ENCODE assay signal across 10 cellular contexts in the genomic region with DNA sequence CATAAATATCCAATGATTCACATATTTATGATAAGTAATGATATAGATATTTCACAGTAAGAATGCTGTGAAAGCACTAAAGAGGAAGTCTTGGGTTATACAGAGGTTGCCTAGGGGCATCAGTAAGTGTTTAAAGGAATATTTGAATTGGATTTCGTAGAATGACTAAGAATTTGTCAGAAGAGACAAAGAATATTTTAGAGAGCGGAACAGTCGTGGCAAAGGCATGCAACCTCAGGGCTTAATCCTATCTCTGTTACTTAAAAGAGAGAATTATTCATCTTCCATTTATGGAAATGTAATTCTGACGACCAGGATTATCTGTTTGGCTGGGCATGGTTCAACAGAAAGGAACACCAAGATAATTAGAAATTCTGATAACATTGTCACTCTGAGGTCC.
DNase-seq lines count a peak whose midpoint lies in the region; ATAC-seq and TF ChIP-seq lines count a peak whose summit lies in the region.
"Had no signal": no experiment of that assay in that cellular context is flagged by ENCODE, and none has a peak within 500 bp of the region (broad histone marks: within the 10 kb centered on the region; RNA-seq: fewer than 3 reads in every experiment).

No MANE protein-coding gene starts in this region.

- CTCF ChIA-PET in HEK293T (lab: Yijun Ruan, JAX), result no interaction called here

- POLR2A ChIA-PET in HEK293T (lab: Yijun Ruan, JAX), result no interaction called here

- DNase-seq in AML-193 (lab: John Stamatoyannopoulos, UW) (peak; percentile 31 to 40), M059J (ENCODE audit: low read depth) (peak; percentile 94), adipocyte (ENCODE audit: low read depth) (peak; percentile 50), foreskin melanocyte (peak; percentile 86), HEK293T (ENCODE audit: extremely low spot score) (no peak), NCI-H526 treated with DMSO at 0.1 percent for 48 hours (lab: John Stamatoyannopoulos, UW) (no peak)
- DNase-seq in activated CD4-positive, alpha-beta T cell treated with anti-CD3 and anti-CD28 coated beads, Interleukin-2, amount 50 U/mL, for 48 hours, result no peak
- DNase-seq: Right ventricle myocardium superior, WERI-Rb-1 had no signal

- H3K9ac ChIP-seq in adipocyte (ENCODE audit: low read length), result no peak overlapping the region

- no peaks in the 10 kb centered on the region for H3K9me3 ChIP-seq in adipocyte (ENCODE audit: control insufficient read depth, low read length)

- no peaks in the 10 kb centered on the region for H3K27me3 ChIP-seq in adipocyte (replicated peaks; ENCODE audit: control insufficient read depth, insufficient read depth, low read length)

- no peak for ATAC-seq in GM18861 (IDR thresholded peaks at IDR 0.05; ENCODE audit: unreplicated experiment)

- peaks cover 32% of the 10 kb centered on the region for H3K4me1 ChIP-seq in adipocyte (ENCODE audit: control insufficient read depth, insufficient read depth, low read length)

- H3K4me3 ChIP-seq in adipocyte (ENCODE audit: low read length), result no peak overlapping the region

- H3K36me3 ChIP-seq in adipocyte (ENCODE audit: control insufficient read depth, insufficient read depth, low read length, severe bottlenecking), result no peaks in the 10 kb centered on the region
- H3K36me3 ChIP-seq: WERI-Rb-1 had no signal

TF ChIP-seq in HEK293T, 16 proteins besides CTCF, POLR2A, EP300 and RAD21:
- TF ChIP-seq LEF1 (IDR thresholded peaks at IDR 0.05; ENCODE audit: borderline replicate concordance) (no peak), SP1 (IDR thresholded peaks at IDR 0.05) (no peak), HDGF (IDR thresholded peaks at IDR 0.05; ENCODE audit: borderline replicate concordance) (no peak), SUZ12 (IDR thresholded peaks at IDR 0.05) (no peak), ARNT (IDR thresholded peaks at IDR 0.05) (no peak), ZNF384 (IDR thresholded peaks at IDR 0.05) (no peak), CTBP1 (IDR thresholded peaks at IDR 0.05; ENCODE audit: borderline replicate concordance) (no peak), ELF4 (IDR thresholded peaks at IDR 0.05) (no peak), NFRKB (IDR thresholded peaks at IDR 0.05) (no peak), BHLHE40 (IDR thresholded peaks at IDR 0.05; ENCODE audit: borderline replicate concordance) (no peak), FOXM1 (IDR thresholded peaks at IDR 0.05; ENCODE audit: borderline replicate concordance) (no peak), PKNOX1 (IDR thresholded peaks at IDR 0.05) (no peak), L3MBTL2 (conservative IDR thresholded peaks at IDR 0.05) (no peak), TARDBP (IDR thresholded peaks at IDR 0.05) (no peak), FOXA1 (IDR thresholded peaks at IDR 0.05) (no peak), FOXK2 (IDR thresholded peaks at IDR 0.05) (no peak)

Comparison
In these comparisons a context has a peak if more than half of its experiments do, and no peak if none do; other contexts are left out.
1. DNase-seq: peak in AML-193 (2 of 2), M059J (single experiment), adipocyte (single experiment) and foreskin melanocyte (single experiment); none in HEK293T (single experiment), NCI-H526 treated with DMSO at 0.1 percent for 48 hours (single experiment) and activated CD4-positive, alpha-beta T cell treated with anti-CD3 and anti-CD28 coated beads, Interleukin-2, amount 50 U/mL, for 48 hours (0 of 2).